Comparison of ENCODE assay signal across 8 cellular contexts in the genomic region with DNA sequence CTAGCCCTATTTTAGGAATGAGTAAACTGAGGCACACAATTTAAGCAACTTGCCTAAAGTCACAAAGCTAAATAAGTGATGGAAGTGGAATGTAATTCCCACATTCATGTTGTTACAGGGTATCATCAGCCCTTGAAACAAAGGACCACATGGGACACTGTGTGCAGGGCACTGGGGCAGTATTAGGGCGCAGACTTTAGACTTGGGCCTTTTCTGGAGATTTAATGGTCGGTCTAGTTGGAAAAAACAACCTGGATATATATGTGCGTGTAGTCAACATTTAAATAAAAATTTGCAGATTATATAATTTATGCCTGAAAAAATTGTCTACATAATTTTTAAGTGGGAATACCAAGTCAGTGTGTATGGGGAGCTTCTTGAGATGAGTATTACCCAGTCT. TPM values are rescaled to one million over a fixed set of nuclear protein-coding genes. Genes with fewer than 3 reads are reported as not detected.
DNase-seq lines count a peak whose midpoint lies in the region; ATAC-seq, FAIRE-seq and TF ChIP-seq lines count a peak whose summit lies in the region.

No MANE protein-coding gene starts in this region.

- 47 to 51% methylated on average over 3 of the region's 3 CpGs for WGBS in tibial nerve, 2 donors

- H3K27me3 ChIP-seq in tibial nerve: no peaks in the 10 kb centered on the region

- H3K4me3 Mint-ChIP-seq in activated T-cell treated with anti-CD3 and anti-CD28 coated beads, Interleukin-2, amount 50 U/mL, for 4 hours: peak overlapping the region; percentile 96
- H3K4me3 Mint-ChIP-seq in activated CD8-positive, alpha-beta T cell treated with anti-CD3 and anti-CD28 coated beads, Interleukin-2, amount 10 ng/mL, durations not matched to agents 7 days and 5 days: peak overlapping the region; percentile 88

- peaks cover 5% of the 10 kb centered on the region for H3K36me3 Mint-ChIP-seq in activated T-cell treated with anti-CD3 and anti-CD28 coated beads, Interleukin-2, amount 50 U/mL, for 4 hours (ENCODE audit: insufficient read depth)
- H3K36me3 Mint-ChIP-seq in activated CD8-positive, alpha-beta T cell treated with anti-CD3 and anti-CD28 coated beads, Interleukin-2, amount 10 ng/mL, durations not matched to agents 7 days and 5 days (ENCODE audit: low read depth): peaks cover 30% of the 10 kb centered on the region

- intact Hi-C loops in kidney (cut with DNase I): no loop called here

- H3K9ac ChIP-seq in kidney (ENCODE audit: low read length in 2 of 2): peak overlapping the region in 1 of 2 donors; percentile 51

- no peak for FAIRE-seq in kidney (lab: Jason Lieb, UNC)

- no peak for DNase-seq in activated T-cell treated with anti-CD3 and anti-CD28 coated beads, Interleukin-2, amount 50 U/mL, for 4 hours
- no peak for DNase-seq in activated T-cell treated with anti-CD3 and anti-CD28 coated beads for 4 hours
- DNase-seq in activated CD8-positive, alpha-beta T cell treated with anti-CD3 and anti-CD28 coated beads, Interleukin-2, amount 10 ng/mL, durations not matched to agents 7 days and 5 days: no peak
- DNase-seq in kidney: no peak
- no peak for DNase-seq in tibial nerve (ENCODE audit: low spot score in 2 of 2)
- no peak for DNase-seq in iPS-NIHi7 (ENCODE audit: extremely low spot score)

- peaks cover 6% of the 10 kb centered on the region for H3K9me3 Mint-ChIP-seq in activated T-cell treated with anti-CD3 and anti-CD28 coated beads, Interleukin-2, amount 50 U/mL, for 4 hours
- H3K9me3 Mint-ChIP-seq in activated CD8-positive, alpha-beta T cell treated with anti-CD3 and anti-CD28 coated beads, Interleukin-2, amount 10 ng/mL, durations not matched to agents 7 days and 5 days (ENCODE audit: insufficient read depth): peaks cover 26% of the 10 kb centered on the region

- TF ChIP-seq CTCF in kidney (IDR thresholded peaks at IDR 0.05; ENCODE audit: borderline replicate concordance, extremely low read depth, insufficient read depth): no peak
- no peak for TF ChIP-seq CTCF in tibial nerve (IDR thresholded peaks at IDR 0.05)

- TF ChIP-seq POLR2A in tibial nerve (IDR thresholded peaks at IDR 0.05): no peak

- CTCF ChIA-PET in activated CD8-positive, alpha-beta T cell treated with anti-CD3 and anti-CD28 coated beads, Interleukin-2, amount 10 ng/mL, durations not matched to agents 7 days and 5 days (lab: Charles Lee): interaction anchor here (1.8 to 2.2 kb wide), 2 partner anchors 11 to 27 kb away, joined by 5 to 6 read pairs; no protein-coding TSS in a partner anchor

- TF ChIP-seq EP300 in tibial nerve (IDR thresholded peaks at IDR 0.05): no peak

- POLR2A ChIA-PET in activated CD8-positive, alpha-beta T cell treated with anti-CD3 and anti-CD28 coated beads, Interleukin-2, amount 10 ng/mL, durations not matched to agents 7 days and 5 days (lab: Charles Lee): interaction anchor here (0.6 kb wide), 1 partner anchor 32 kb away, joined by 3 read pairs; no protein-coding TSS in a partner anchor

- H3K9me3 ChIP-seq in kidney (ENCODE audit: control insufficient read depth in 1 of 2, low read length in 2 of 2): no peaks in the 10 kb centered on the region
- H3K9me3 ChIP-seq in tibial nerve: peaks cover 0 to 13% (median 0%) of the 10 kb centered on the region in 4 donors

- peaks cover 35% of the 10 kb centered on the region for H3K4me1 Mint-ChIP-seq in activated T-cell treated with anti-CD3 and anti-CD28 coated beads, Interleukin-2, amount 50 U/mL, for 4 hours (ENCODE audit: low read depth)
- peaks cover 41% of the 10 kb centered on the region for H3K4me1 Mint-ChIP-seq in activated CD8-positive, alpha-beta T cell treated with anti-CD3 and anti-CD28 coated beads, Interleukin-2, amount 10 ng/mL, durations not matched to agents 7 days and 5 days (ENCODE audit: low read depth)

- H3K27ac ChIP-seq in kidney (ENCODE audit: low read depth in 2 of 2, low read length in 2 of 2) (no peak overlapping the region), tibial nerve (peak overlapping the region in 1 of 4 donors; percentile 91)

- H3K27me3 Mint-ChIP-seq in activated T-cell treated with anti-CD3 and anti-CD28 coated beads, Interleukin-2, amount 50 U/mL, for 4 hours (ENCODE audit: low read depth): no peaks in the 10 kb centered on the region
- no peaks in the 10 kb centered on the region for H3K27me3 Mint-ChIP-seq in activated CD8-positive, alpha-beta T cell treated with anti-CD3 and anti-CD28 coated beads, Interleukin-2, amount 10 ng/mL, durations not matched to agents 7 days and 5 days (ENCODE audit: low read depth)

- no peaks in the 10 kb centered on the region for H3K36me3 ChIP-seq in kidney (ENCODE audit: control insufficient read depth in 1 of 2, insufficient read depth in 2 of 2, low read length in 2 of 2)
- no peaks in the 10 kb centered on the region for H3K36me3 ChIP-seq in tibial nerve

- H3K4me3 ChIP-seq in kidney (ENCODE audit: low read length in 2 of 2): peak overlapping the region; percentile 80 to 93
- peak overlapping the region in 3 of 4 donors; percentile 85 to 92 (median 91) for H3K4me3 ChIP-seq in tibial nerve

- peak overlapping the region; percentile 18 for H3K27ac Mint-ChIP-seq in activated CD8-positive, alpha-beta T cell treated with anti-CD3 and anti-CD28 coated beads, Interleukin-2, amount 10 ng/mL, durations not matched to agents 7 days and 5 days

- peaks cover 4% of the 10 kb centered on the region in 2 donors for H3K4me1 ChIP-seq in kidney (ENCODE audit: control insufficient read depth in 1 of 2, insufficient read depth in 1 of 2, low read depth in 1 of 2, low read length in 2 of 2)
- H3K4me1 ChIP-seq in tibial nerve: peaks cover 0 to 25% (median 6%) of the 10 kb centered on the region in 4 donors

- ATAC-seq in activated T-cell treated with anti-CD3 and anti-CD28 coated beads, Interleukin-2, amount 50 U/mL, for 4 hours: no peak
- no peak for ATAC-seq in activated CD8-positive, alpha-beta T cell treated with anti-CD3 and anti-CD28 coated beads, Interleukin-2, amount 10 ng/mL, durations not matched to agents 7 days and 5 days
- no peak for ATAC-seq in HG03378 (IDR thresholded peaks at IDR 0.05; ENCODE audit: unreplicated experiment)
- no peak for ATAC-seq in HG02763 (IDR thresholded peaks at IDR 0.05; ENCODE audit: unreplicated experiment)

RNA-seq across cellular contexts. Expression of a gene that starts 1.5 kb away (rescaled TPM):
- 10 to 100 TPM; 69.6 to 90.9 (median 81.2) TPM for total RNA-seq in activated T-cell treated with anti-CD3 and anti-CD28 coated beads, Interleukin-2, amount 50 U/mL, for 4 hours
- total RNA-seq in activated CD8-positive, alpha-beta T cell treated with anti-CD3 and anti-CD28 coated beads, Interleukin-2, amount 10 ng/mL, durations not matched to agents 7 days and 5 days: 10 to 100 TPM; 53.4 to 54.7 TPM
- 54.4 TPM for total RNA-seq in kidney
- 33.3 TPM for polyA plus RNA-seq in kidney (ENCODE audit: insufficient read depth, low read depth, low replicate concordance)
- 10 to 100 TPM; 44.4 to 56.5 (median 52.2) TPM for total RNA-seq in tibial nerve

RNA-seq across cellular contexts. Expression of a gene that starts 5.1 kb away (rescaled TPM):
- total RNA-seq in activated T-cell treated with anti-CD3 and anti-CD28 coated beads, Interleukin-2, amount 50 U/mL, for 4 hours: not detected
- total RNA-seq in activated CD8-positive, alpha-beta T cell treated with anti-CD3 and anti-CD28 coated beads, Interleukin-2, amount 10 ng/mL, durations not matched to agents 7 days and 5 days: not detected
- not detected for total RNA-seq in kidney
- polyA plus RNA-seq in kidney (ENCODE audit: insufficient read depth, low read depth, low replicate concordance): not detected
- total RNA-seq in tibial nerve: not detected

RNA-seq across cellular contexts. Expression of a gene that starts 48.1 kb away (rescaled TPM):
- not detected for total RNA-seq in activated T-cell treated with anti-CD3 and anti-CD28 coated beads, Interleukin-2, amount 50 U/mL, for 4 hours
- not detected for total RNA-seq in activated CD8-positive, alpha-beta T cell treated with anti-CD3 and anti-CD28 coated beads, Interleukin-2, amount 10 ng/mL, durations not matched to agents 7 days and 5 days
- total RNA-seq in kidney (not detected), tibial nerve (not detected)
- polyA plus RNA-seq in kidney (ENCODE audit: insufficient read depth, low read depth, low replicate concordance): not detected
